In genomic region chr13:113766035-113766800, GRCh38 we compare ENCODE assay signal across 16 cellular contexts.
"Had no signal": no experiment of that assay in that cellular context is flagged by ENCODE, and none has a peak within 500 bp of the region (broad histone marks: within the 10 kb centered on the region; RNA-seq: fewer than 3 reads in every experiment).

No MANE protein-coding gene starts in this region.

- DNase-seq: activated CD4-positive, alpha-beta T cell treated with anti-CD3 and anti-CD28 coated beads for 36 hours; activated CD4-positive, alpha-beta T cell treated with anti-CD3 and anti-CD28 coated beads, Interleukin-2, amount 50 U/mL, for 48 hours; activated naive CD4-positive, alpha-beta T cell treated with anti-CD3 and anti-CD28 coated beads, Interleukin-2, amount 50 U/mL, for 16 hours; activated T-cell treated with anti-CD3 and anti-CD28 coated beads, Interleukin-2, amount 50 U/mL, for 24 hours; cerebellar nuclear complex; effector CD4-positive, alpha-beta T cell; nucleus accumbens; posterior cingulate gyrus; retina; SK-N-SH; transverse colon had no signal

- H3K4me3 Mint-ChIP-seq: activated CD4-positive, alpha-beta T cell treated with anti-CD3 and anti-CD28 coated beads for 36 hours; activated T-cell treated with anti-CD3 and anti-CD28 coated beads, Interleukin-2, amount 50 U/mL, for 24 hours; nephron; stimulated activated naive CD8-positive, alpha-beta T cell treated with anti-CD3 and anti-CD28 coated beads, Interleukin-15, Interleukin-2, amounts not matched to agents 100 ng/mL and 50 ng/mL, for 24 hours; T-helper 2 cell treated with Interferon-gamma antibody and Interleukin-4, amounts not matched to agents 5 μg/mL and 100 μg/mL, for 36 hours had no signal

- H3K4me1 Mint-ChIP-seq: activated CD4-positive, alpha-beta T cell treated with anti-CD3 and anti-CD28 coated beads for 36 hours had no signal

- H3K9me3 Mint-ChIP-seq: activated T-cell treated with anti-CD3 and anti-CD28 coated beads, Interleukin-2, amount 50 U/mL, for 24 hours; nephron; stimulated activated naive CD8-positive, alpha-beta T cell treated with anti-CD3 and anti-CD28 coated beads, Interleukin-15, Interleukin-2, amounts not matched to agents 100 ng/mL and 50 ng/mL, for 24 hours; T-helper 2 cell treated with Interferon-gamma antibody and Interleukin-4, amounts not matched to agents 5 μg/mL and 100 μg/mL, for 36 hours had no signal

- H3K4me3 ChIP-seq: esophagus muscularis mucosa, suprapubic skin, transverse colon had no signal

- H3K27ac ChIP-seq: esophagus muscularis mucosa, suprapubic skin, transverse colon had no signal

- H3K27ac Mint-ChIP-seq: activated CD4-positive, alpha-beta T cell treated with anti-CD3 and anti-CD28 coated beads for 36 hours; activated T-cell treated with anti-CD3 and anti-CD28 coated beads, Interleukin-2, amount 50 U/mL, for 24 hours; nephron; stimulated activated naive CD8-positive, alpha-beta T cell treated with anti-CD3 and anti-CD28 coated beads, Interleukin-15, Interleukin-2, amounts not matched to agents 100 ng/mL and 50 ng/mL, for 24 hours; T-helper 2 cell treated with Interferon-gamma antibody and Interleukin-4, amounts not matched to agents 5 μg/mL and 100 μg/mL, for 36 hours had no signal

- ATAC-seq: activated CD4-positive, alpha-beta T cell treated with anti-CD3 and anti-CD28 coated beads for 36 hours had no signal
